In genomic region chrX:13837290-13837745, GRCh38 we compare ENCODE assay signal across 19 cellular contexts. TPM values are rescaled to one million over a fixed set of nuclear protein-coding genes. Genes with fewer than 3 reads are reported as not detected.
DNase-seq lines count a peak whose midpoint lies in the region; ATAC-seq, FAIRE-seq and TF ChIP-seq lines count a peak whose summit lies in the region.
"Had no signal": no experiment of that assay in that cellular context is flagged by ENCODE, and none has a peak within 500 bp of the region (broad histone marks: within the 10 kb centered on the region; RNA-seq: fewer than 3 reads in every experiment).

No MANE protein-coding gene starts in this region.

- no peak overlapping the region for H3K9ac ChIP-seq in BLaER1 treated with 17β-estradiol and CSF1 and Interleukin-3, amounts not matched to agents 10 nM and 100 nM
- peak overlapping the region; percentile 20 for H3K9ac ChIP-seq in neural cell (ENCODE audit: low read length)
- H3K9ac ChIP-seq: KMS-11 had no signal

- TF ChIP-seq EP300 in neural cell (conservative IDR thresholded peaks at IDR 0.05; ENCODE audit: poor library complexity, severe bottlenecking), result no peak

- H3K4me1 ChIP-seq in BLaER1 treated with 17β-estradiol and CSF1 and Interleukin-3, amounts not matched to agents 10 nM and 100 nM, result peaks cover 0 to 7% (median 5%) of the 10 kb centered on the region in 10 experiments; a peak in 6 of 20 replicates
- H3K4me1 ChIP-seq: lower lobe of right lung, upper lobe of right lung had no signal

- DNase-seq in RPMI7951 (ENCODE audit: low read depth) (peak; percentile 5), fibroblast of mammary gland (ENCODE audit: low read depth) (peak; percentile 20), RCC 7860 (ENCODE audit: low spot score) (no peak), activated T-cell treated with anti-CD3 and anti-CD28 coated beads for 4 hours (no peak)
- DNase-seq: activated CD4-positive, alpha-beta memory T cell treated with anti-CD3 and anti-CD28 coated beads for 36 hours; DMS 273 treated with DMSO at 0.1 percent for 48 hours; lower lobe of right lung; NCI-H1436 treated with DMSO at 0.1 percent for 48 hours; NCI-H748 treated with DMSO at 0.1 percent for 48 hours; ovary; stimulated activated CD8-positive, alpha-beta memory T cell treated with anti-CD3 and anti-CD28 coated beads, Interleukin-4, amount 100 ng/mL, for 48 hours; upper lobe of right lung had no signal

- FAIRE-seq in RCC 7860 (lab: Jason Lieb, UNC), result no peak
- FAIRE-seq: endometrium had no signal

- ATAC-seq in GM21367 (IDR thresholded peaks at IDR 0.05; ENCODE audit: unreplicated experiment), result no peak
- no peak for ATAC-seq in HG03025 (IDR thresholded peaks at IDR 0.05; ENCODE audit: low FRiP score, unreplicated experiment)
- ATAC-seq: lower lobe of right lung, upper lobe of right lung had no signal

- TF ChIP-seq CTCF in fibroblast of mammary gland (conservative IDR thresholded peaks at IDR 0.05; ENCODE audit: control insufficient read depth, insufficient read depth, low read depth, low read length) (no peak), neural cell (IDR thresholded peaks at IDR 0.05; ENCODE audit: poor library complexity, severe bottlenecking) (no peak)

- no peak for TF ChIP-seq RAD21 in neural cell (conservative IDR thresholded peaks at IDR 0.05)

- H3K9me3 ChIP-seq in BLaER1 treated with 17β-estradiol and CSF1 and Interleukin-3, amounts not matched to agents 10 nM and 100 nM (replicated peaks in 1 of 11), result no peaks in the 10 kb centered on the region
- no peaks in the 10 kb centered on the region for H3K9me3 ChIP-seq in neural cell (ENCODE audit: low read length)
- H3K9me3 ChIP-seq: lower lobe of right lung, ovary, upper lobe of right lung had no signal

- H3K27ac ChIP-seq in BLaER1 treated with 17β-estradiol and CSF1 and Interleukin-3, amounts not matched to agents 10 nM and 100 nM, result no peak overlapping the region
- no peak overlapping the region for H3K27ac ChIP-seq in neural cell (ENCODE audit: low read length)
- H3K27ac ChIP-seq: KMS-11, lower lobe of right lung, ovary, upper lobe of right lung had no signal

- H2AFZ ChIP-seq in neural cell (ENCODE audit: low read depth, low read length), result no peak overlapping the region

- peaks cover 0 to 5% (median 0%) of the 10 kb centered on the region in 11 experiments; a peak in 3 of 22 replicates for H4K20me1 ChIP-seq in BLaER1 treated with 17β-estradiol and CSF1 and Interleukin-3, amounts not matched to agents 10 nM and 100 nM
- no peaks in the 10 kb centered on the region for H4K20me1 ChIP-seq in neural cell (ENCODE audit: insufficient read depth)

- H3K79me2 ChIP-seq in neural cell (replicated peaks; ENCODE audit: insufficient read depth, low read length), result no peaks in the 10 kb centered on the region

- no peak overlapping the region for H3K4me3 ChIP-seq in BLaER1 treated with 17β-estradiol and CSF1 and Interleukin-3, amounts not matched to agents 10 nM and 100 nM
- H3K4me3 ChIP-seq in fibroblast of mammary gland (ENCODE audit: control insufficient read depth, low read depth, low read length), result no peak overlapping the region
- H3K4me3 ChIP-seq in neural cell (ENCODE audit: low read length), result peak overlapping the region; percentile 34
- H3K4me3 ChIP-seq: lower lobe of right lung, ovary, upper lobe of right lung had no signal

- peak overlapping the region in 7 of 11 experiments; percentile 19 to 51 (median 26); a peak in 6 of 22 replicates for H3K4me2 ChIP-seq in BLaER1 treated with 17β-estradiol and CSF1 and Interleukin-3, amounts not matched to agents 10 nM and 100 nM
- no peak overlapping the region for H3K4me2 ChIP-seq in neural cell (ENCODE audit: low read length)

- peaks cover 97 to 100% (median 98%) of the 10 kb centered on the region in 11 experiments for H3K27me3 ChIP-seq in BLaER1 treated with 17β-estradiol and CSF1 and Interleukin-3, amounts not matched to agents 10 nM and 100 nM
- H3K27me3 ChIP-seq in neural cell (ENCODE audit: insufficient read depth, low read depth, low read length), result no peaks in the 10 kb centered on the region
- H3K27me3 ChIP-seq: ovary, upper lobe of right lung had no signal

- H3K36me3 ChIP-seq in BLaER1 treated with 17β-estradiol and CSF1 and Interleukin-3, amounts not matched to agents 10 nM and 100 nM, result no peaks in the 10 kb centered on the region
- H3K36me3 ChIP-seq in neural cell (ENCODE audit: insufficient read depth, low read length), result no peaks in the 10 kb centered on the region
- H3K36me3 ChIP-seq: lower lobe of right lung, ovary, upper lobe of right lung had no signal

- no peaks in the 10 kb centered on the region for H3F3A ChIP-seq in neural cell (ENCODE audit: insufficient read depth, low read length, poor library complexity, severe bottlenecking)

- H3K9me2 ChIP-seq in neural cell (ENCODE audit: insufficient read depth, low read length), result no peaks in the 10 kb centered on the region

TF ChIP-seq in neural cell, 6 proteins besides CTCF, POLR2A, EP300 and RAD21:
- TF ChIP-seq MXI1 (conservative IDR thresholded peaks at IDR 0.05; ENCODE audit: poor library complexity, severe bottlenecking) (no peak), POLR2AphosphoS5 (IDR thresholded peaks at IDR 0.05) (no peak), SMC3 (conservative IDR thresholded peaks at IDR 0.05; ENCODE audit: poor library complexity) (no peak), EZH2 (IDR thresholded peaks at IDR 0.05; ENCODE audit: borderline replicate concordance, insufficient read depth, low read length, poor library complexity, severe bottlenecking) (no peak), TAF1 (IDR thresholded peaks at IDR 0.05; ENCODE audit: low read depth) (no peak)
- TF ChIP-seq, protein P1, sequence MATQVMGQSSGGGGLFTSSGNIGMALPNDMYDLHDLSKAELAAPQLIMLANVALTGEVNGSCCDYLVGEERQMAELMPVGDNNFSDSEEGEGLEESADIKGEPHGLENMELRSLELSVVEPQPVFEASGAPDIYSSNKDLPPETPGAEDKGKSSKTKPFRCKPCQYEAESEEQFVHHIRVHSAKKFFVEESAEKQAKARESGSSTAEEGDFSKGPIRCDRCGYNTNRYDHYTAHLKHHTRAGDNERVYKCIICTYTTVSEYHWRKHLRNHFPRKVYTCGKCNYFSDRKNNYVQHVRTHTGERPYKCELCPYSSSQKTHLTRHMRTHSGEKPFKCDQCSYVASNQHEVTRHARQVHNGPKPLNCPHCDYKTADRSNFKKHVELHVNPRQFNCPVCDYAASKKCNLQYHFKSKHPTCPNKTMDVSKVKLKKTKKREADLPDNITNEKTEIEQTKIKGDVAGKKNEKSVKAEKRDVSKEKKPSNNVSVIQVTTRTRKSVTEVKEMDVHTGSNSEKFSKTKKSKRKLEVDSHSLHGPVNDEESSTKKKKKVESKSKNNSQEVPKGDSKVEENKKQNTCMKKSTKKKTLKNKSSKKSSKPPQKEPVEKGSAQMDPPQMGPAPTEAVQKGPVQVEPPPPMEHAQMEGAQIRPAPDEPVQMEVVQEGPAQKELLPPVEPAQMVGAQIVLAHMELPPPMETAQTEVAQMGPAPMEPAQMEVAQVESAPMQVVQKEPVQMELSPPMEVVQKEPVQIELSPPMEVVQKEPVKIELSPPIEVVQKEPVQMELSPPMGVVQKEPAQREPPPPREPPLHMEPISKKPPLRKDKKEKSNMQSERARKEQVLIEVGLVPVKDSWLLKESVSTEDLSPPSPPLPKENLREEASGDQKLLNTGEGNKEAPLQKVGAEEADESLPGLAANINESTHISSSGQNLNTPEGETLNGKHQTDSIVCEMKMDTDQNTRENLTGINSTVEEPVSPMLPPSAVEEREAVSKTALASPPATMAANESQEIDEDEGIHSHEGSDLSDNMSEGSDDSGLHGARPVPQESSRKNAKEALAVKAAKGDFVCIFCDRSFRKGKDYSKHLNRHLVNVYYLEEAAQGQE (IDR thresholded peaks at IDR 0.05; ENCODE audit: borderline replicate concordance), result no peak
TF ChIP-seq in neural cell: peak in this region for 0.

RNA-seq across cellular contexts. Expression of gene GPM6B, which starts 20.4 kb away (rescaled TPM):
- total RNA-seq in RPMI7951 (2014; rRNA removed; shearing (Covaris generic)), result 1.8 and 2.4 TPM in 2 replicates
- 205 and 212 TPM in 2 replicates for polyA plus RNA-seq in neural cell
- 216 and 223 TPM in 2 replicates for polyA minus RNA-seq in neural cell
- total RNA-seq: activated CD4-positive, alpha-beta memory T cell treated with anti-CD3 and anti-CD28 coated beads for 36 hours; activated T-helper 2 cell treated with anti-CD3 and anti-CD28 coated beads, Interferon-gamma antibody, Interleukin-2, Interleukin-4, amounts not matched to agents 10 μg/mL and 5 μg/mL and 100 μg/mL, durations not matched to agents 14 hours and 24 hours and 36 hours had no signal

Comparison
In these comparisons a context has a peak if more than half of its experiments do, and no peak if none do; other contexts are left out.
1. DNase-seq: peak in RPMI7951 (single experiment) and fibroblast of mammary gland (single experiment); none in RCC 7860 (single experiment) and activated T-cell treated with anti-CD3 and anti-CD28 coated beads for 4 hours (single experiment).